Comparison of ENCODE assay signal across 3 cellular contexts in the genomic region with DNA sequence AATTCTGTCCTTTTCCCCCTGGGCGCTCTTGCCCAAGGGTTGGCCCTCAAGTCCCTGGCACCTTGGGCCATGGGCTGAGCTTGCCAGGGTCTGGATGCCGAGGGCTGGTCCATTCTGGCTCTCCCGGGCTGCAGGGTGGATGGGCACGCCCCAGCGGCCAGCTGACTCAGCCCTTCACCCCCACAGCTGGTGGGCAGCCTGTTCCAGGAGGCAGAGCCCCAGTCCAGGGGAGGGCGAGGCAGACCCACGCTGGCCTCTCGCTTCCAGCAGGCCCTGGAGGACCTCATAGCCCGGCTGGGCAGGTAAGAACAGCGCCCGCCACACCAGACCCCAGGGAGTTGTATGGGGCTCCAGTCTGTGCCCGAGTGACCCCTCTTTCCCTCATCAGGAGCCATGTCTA.
A peak's percentile ranks its signal among the peaks of the same experiment; 100 is the strongest.
TF ChIP-seq lines count a peak whose summit lies in the region.

No MANE protein-coding gene starts in this region.

TF ChIP-seq in SK-N-SH treated with all-trans-retinoic acid at 6 μM for 48 hours, 23 proteins besides CTCF, POLR2A, EP300 and RAD21:
- TF ChIP-seq PPARA (CRISPR knock-in tag; IDR thresholded peaks at IDR 0.05; ENCODE audit: borderline replicate concordance) (no peak), OSR1 (CRISPR knock-in tag; IDR thresholded peaks at IDR 0.05) (no peak), ZC3H10 (CRISPR knock-in tag; IDR thresholded peaks at IDR 0.05) (no peak), ESRRG (CRISPR knock-in tag; IDR thresholded peaks at IDR 0.05) (no peak), POU6F1 (CRISPR knock-in tag; IDR thresholded peaks at IDR 0.05; ENCODE audit: borderline replicate concordance, low read depth) (no peak), CSDC2 (CRISPR knock-in tag; IDR thresholded peaks at IDR 0.05) (no peak), ZFP3 (CRISPR knock-in tag; IDR thresholded peaks at IDR 0.05) (no peak), ZNF565 (CRISPR knock-in tag; conservative IDR thresholded peaks at IDR 0.05; ENCODE audit: low read depth) (no peak), ZNF8 (CRISPR knock-in tag; IDR thresholded peaks at IDR 0.05) (no peak), RARB (CRISPR knock-in tag; IDR thresholded peaks at IDR 0.05) (no peak), TCF4 (CRISPR knock-in tag; IDR thresholded peaks at IDR 0.05; ENCODE audit: borderline replicate concordance) (no peak), SNAI2 (CRISPR knock-in tag; IDR thresholded peaks at IDR 0.05) (no peak)
- TF ChIP-seq, protein P1, sequence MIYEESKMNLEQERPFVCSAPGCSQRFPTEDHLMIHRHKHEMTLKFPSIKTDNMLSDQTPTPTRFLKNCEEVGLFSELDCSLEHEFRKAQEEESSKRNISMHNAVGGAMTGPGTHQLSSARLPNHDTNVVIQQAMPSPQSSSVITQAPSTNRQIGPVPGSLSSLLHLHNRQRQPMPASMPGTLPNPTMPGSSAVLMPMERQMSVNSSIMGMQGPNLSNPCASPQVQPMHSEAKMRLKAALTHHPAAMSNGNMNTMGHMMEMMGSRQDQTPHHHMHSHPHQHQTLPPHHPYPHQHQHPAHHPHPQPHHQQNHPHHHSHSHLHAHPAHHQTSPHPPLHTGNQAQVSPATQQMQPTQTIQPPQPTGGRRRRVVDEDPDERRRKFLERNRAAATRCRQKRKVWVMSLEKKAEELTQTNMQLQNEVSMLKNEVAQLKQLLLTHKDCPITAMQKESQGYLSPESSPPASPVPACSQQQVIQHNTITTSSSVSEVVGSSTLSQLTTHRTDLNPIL (CRISPR knock-in tag; IDR thresholded peaks at IDR 0.05; ENCODE audit: low read depth) = no peak

TF ChIP-seq in SK-N-SH, 30 proteins besides CTCF, POLR2A, EP300 and RAD21:
- TF ChIP-seq YY1 (IDR thresholded peaks at IDR 0.05; ENCODE audit: low read depth) = no peak
- TF ChIP-seq TEAD4 (IDR thresholded peaks at IDR 0.05; ENCODE audit: borderline replicate concordance, insufficient read depth) = no peak
- no peak for TF ChIP-seq NRF1 (IDR thresholded peaks at IDR 0.05; ENCODE audit: low read depth, low read length)
- no peak for TF ChIP-seq FOXJ3 (CRISPR knock-in tag; IDR thresholded peaks at IDR 0.05)
- no peak for TF ChIP-seq MEF2A (IDR thresholded peaks at IDR 0.05; ENCODE audit: borderline replicate concordance, low read depth)
- no peak for TF ChIP-seq RFX5 (IDR thresholded peaks at IDR 0.05; ENCODE audit: low read length)
- no peak for TF ChIP-seq GABPA (IDR thresholded peaks at IDR 0.05; ENCODE audit: low read depth)
- TF ChIP-seq FOXM1 (IDR thresholded peaks at IDR 0.05; ENCODE audit: low read depth) = no peak
- no peak for TF ChIP-seq EZH2phosphoT487 (IDR thresholded peaks at IDR 0.05; ENCODE audit: borderline replicate concordance, low read depth)
- TF ChIP-seq, protein P2, sequence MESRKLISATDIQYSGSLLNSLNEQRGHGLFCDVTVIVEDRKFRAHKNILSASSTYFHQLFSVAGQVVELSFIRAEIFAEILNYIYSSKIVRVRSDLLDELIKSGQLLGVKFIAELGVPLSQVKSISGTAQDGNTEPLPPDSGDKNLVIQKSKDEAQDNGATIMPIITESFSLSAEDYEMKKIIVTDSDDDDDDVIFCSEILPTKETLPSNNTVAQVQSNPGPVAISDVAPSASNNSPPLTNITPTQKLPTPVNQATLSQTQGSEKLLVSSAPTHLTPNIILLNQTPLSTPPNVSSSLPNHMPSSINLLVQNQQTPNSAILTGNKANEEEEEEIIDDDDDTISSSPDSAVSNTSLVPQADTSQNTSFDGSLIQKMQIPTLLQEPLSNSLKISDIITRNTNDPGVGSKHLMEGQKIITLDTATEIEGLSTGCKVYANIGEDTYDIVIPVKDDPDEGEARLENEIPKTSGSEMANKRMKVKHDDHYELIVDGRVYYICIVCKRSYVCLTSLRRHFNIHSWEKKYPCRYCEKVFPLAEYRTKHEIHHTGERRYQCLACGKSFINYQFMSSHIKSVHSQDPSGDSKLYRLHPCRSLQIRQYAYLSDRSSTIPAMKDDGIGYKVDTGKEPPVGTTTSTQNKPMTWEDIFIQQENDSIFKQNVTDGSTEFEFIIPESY (IDR thresholded peaks at IDR 0.05; ENCODE audit: borderline replicate concordance, low read depth) = no peak
- TF ChIP-seq, protein P3, sequence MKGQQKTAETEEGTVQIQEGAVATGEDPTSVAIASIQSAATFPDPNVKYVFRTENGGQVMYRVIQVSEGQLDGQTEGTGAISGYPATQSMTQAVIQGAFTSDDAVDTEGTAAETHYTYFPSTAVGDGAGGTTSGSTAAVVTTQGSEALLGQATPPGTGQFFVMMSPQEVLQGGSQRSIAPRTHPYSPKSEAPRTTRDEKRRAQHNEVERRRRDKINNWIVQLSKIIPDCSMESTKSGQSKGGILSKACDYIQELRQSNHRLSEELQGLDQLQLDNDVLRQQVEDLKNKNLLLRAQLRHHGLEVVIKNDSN (IDR thresholded peaks at IDR 0.05; ENCODE audit: borderline replicate concordance, low read depth) = no peak
- TF ChIP-seq USF2 (IDR thresholded peaks at IDR 0.05; ENCODE audit: borderline replicate concordance, low read depth, low read length) = no peak
- TF ChIP-seq, protein P4, sequence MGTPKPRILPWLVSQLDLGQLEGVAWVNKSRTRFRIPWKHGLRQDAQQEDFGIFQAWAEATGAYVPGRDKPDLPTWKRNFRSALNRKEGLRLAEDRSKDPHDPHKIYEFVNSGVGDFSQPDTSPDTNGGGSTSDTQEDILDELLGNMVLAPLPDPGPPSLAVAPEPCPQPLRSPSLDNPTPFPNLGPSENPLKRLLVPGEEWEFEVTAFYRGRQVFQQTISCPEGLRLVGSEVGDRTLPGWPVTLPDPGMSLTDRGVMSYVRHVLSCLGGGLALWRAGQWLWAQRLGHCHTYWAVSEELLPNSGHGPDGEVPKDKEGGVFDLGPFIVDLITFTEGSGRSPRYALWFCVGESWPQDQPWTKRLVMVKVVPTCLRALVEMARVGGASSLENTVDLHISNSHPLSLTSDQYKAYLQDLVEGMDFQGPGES (IDR thresholded peaks at IDR 0.05; ENCODE audit: low read depth, low read length) = no peak
- no peak for TF ChIP-seq TAF1 (IDR thresholded peaks at IDR 0.05; ENCODE audit: borderline replicate concordance, low read depth, low read length)
- TF ChIP-seq, protein P5, sequence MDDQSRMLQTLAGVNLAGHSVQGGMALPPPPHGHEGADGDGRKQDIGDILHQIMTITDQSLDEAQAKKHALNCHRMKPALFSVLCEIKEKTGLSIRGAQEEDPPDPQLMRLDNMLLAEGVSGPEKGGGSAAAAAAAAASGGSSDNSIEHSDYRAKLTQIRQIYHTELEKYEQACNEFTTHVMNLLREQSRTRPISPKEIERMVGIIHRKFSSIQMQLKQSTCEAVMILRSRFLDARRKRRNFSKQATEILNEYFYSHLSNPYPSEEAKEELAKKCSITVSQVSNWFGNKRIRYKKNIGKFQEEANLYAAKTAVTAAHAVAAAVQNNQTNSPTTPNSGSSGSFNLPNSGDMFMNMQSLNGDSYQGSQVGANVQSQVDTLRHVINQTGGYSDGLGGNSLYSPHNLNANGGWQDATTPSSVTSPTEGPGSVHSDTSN (IDR thresholded peaks at IDR 0.05) = no peak
- no peak for TF ChIP-seq CHD2 (IDR thresholded peaks at IDR 0.05; ENCODE audit: low read length, partially characterized antibody)
- no peak for TF ChIP-seq GATA2 (CRISPR knock-in tag; IDR thresholded peaks at IDR 0.05)
- no peak for TF ChIP-seq POLR2AphosphoS5 (IDR thresholded peaks at IDR 0.05; ENCODE audit: low read depth, low read length)
- no peak for TF ChIP-seq MXI1 (IDR thresholded peaks at IDR 0.05; ENCODE audit: low read depth, low read length)
- TF ChIP-seq SMC3 (IDR thresholded peaks at IDR 0.05; ENCODE audit: low read depth, low read length) = no peak
TF ChIP-seq in SK-N-SH: peak in this region for 0.

TF ChIP-seq in K562, 482 proteins besides CTCF, POLR2A, EP300 and RAD21:
- TF ChIP-seq MIER1 (IDR thresholded peaks at IDR 0.05; ENCODE audit: low read depth) (no peak), TFAP4 (CRISPR knock-in tag; IDR thresholded peaks at IDR 0.05; ENCODE audit: borderline replicate concordance) (peak; percentile 23; the same call in 1 of the 2 replicates)
